8 cellular contexts compared by ENCODE assay signal in the genomic region with DNA sequence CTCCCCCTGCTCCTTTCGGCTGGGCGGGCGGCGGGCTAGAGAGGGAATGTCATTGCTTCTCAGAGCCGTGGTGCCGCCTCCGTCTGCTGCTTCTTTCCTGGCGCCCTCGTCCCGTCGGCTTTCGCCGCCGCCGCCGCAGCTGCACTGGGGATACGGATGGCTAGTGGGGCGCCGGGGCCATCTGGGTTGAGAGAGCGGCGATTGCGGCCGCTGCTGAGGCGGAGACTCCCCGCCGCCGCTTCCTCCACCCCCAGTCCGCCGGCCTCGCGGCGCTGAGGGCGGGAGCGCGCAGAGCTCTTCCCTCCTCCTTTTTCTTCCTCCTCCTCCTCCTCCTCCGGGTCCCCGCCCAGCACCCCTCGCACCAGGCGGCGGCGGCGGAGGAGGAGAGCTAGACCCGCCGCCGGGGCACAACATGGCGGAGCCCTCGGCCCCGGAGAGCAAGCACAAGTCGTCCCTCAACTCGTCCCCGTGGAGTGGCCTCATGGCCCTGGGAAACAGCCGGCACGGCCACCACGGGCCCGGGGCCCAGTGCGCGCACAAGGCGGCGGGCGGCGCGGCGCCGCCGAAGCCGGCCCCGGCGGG. TPM values are rescaled to one million over a fixed set of nuclear protein-coding genes. Genes with fewer than 3 reads are reported as not detected.
DNase-seq lines count a peak whose midpoint lies in the region; ATAC-seq and TF ChIP-seq lines count a peak whose summit lies in the region.

A gene (plus strand): TSS at position 339 of the 582 bp plus-strand sequence. CDS start 74 bp downstream, at position 413.

- peaks cover 4% of the 10 kb centered on the region for H3K36me3 Mint-ChIP-seq in activated naive CD8-positive, alpha-beta T cell
- peaks cover 2% of the 10 kb centered on the region for H3K36me3 Mint-ChIP-seq in progenitor cell of endocrine pancreas (ENCODE audit: insufficient read depth)

- H3K27me3 Mint-ChIP-seq in activated naive CD8-positive, alpha-beta T cell, result no peaks in the 10 kb centered on the region
- no peaks in the 10 kb centered on the region for H3K27me3 Mint-ChIP-seq in progenitor cell of endocrine pancreas

- DNase-seq in DMS53 (lab: John Stamatoyannopoulos, UW), result peak; percentile 72
- DNase-seq in GM20000 (ENCODE audit: low spot score), result peak; percentile 87
- peak; percentile 11 for DNase-seq in HPDE6-E6E7 (ENCODE audit: extremely low spot score)
- DNase-seq in SHP77 (lab: John Stamatoyannopoulos, UW), result peak; percentile 40 to 71
- DNase-seq in cardiac septum (ENCODE audit: low spot score), result peak; percentile 92
- DNase-seq in progenitor cell of endocrine pancreas (ENCODE audit: low spot score, unreplicated experiment), result no peak
- peak; percentile 94 for DNase-seq in upper lobe of right lung

- peak within 1 kb of the TSS; percentile 98 for H3K27ac ChIP-seq in upper lobe of right lung

- no peaks in the 10 kb centered on the region for H3K9me3 ChIP-seq in upper lobe of right lung

- H3K36me3 ChIP-seq in upper lobe of right lung, result no peaks in the 10 kb centered on the region

- peak within 1 kb of the TSS; percentile 90 for H3K4me3 Mint-ChIP-seq in activated naive CD8-positive, alpha-beta T cell
- H3K4me3 Mint-ChIP-seq in progenitor cell of endocrine pancreas (ENCODE audit: low read depth), result no peak within 1 kb of the TSS

- peak within 1 kb of the TSS; percentile 98 for H3K27ac Mint-ChIP-seq in activated naive CD8-positive, alpha-beta T cell
- peak within 1 kb of the TSS; percentile 100 for H3K27ac Mint-ChIP-seq in progenitor cell of endocrine pancreas

- no peaks in the 10 kb centered on the region for H3K9me3 Mint-ChIP-seq in activated naive CD8-positive, alpha-beta T cell (ENCODE audit: low read depth)
- no peaks in the 10 kb centered on the region for H3K9me3 Mint-ChIP-seq in progenitor cell of endocrine pancreas (ENCODE audit: low read depth)

- H3K27me3 ChIP-seq in upper lobe of right lung, result no peaks in the 10 kb centered on the region

- intact Hi-C loops in cardiac septum (cut with DNase I) (loop anchor here (5.0 to 10.0 kb wide), 3 partner anchors 235 to 582 kb away; no protein-coding TSS in a partner anchor), upper lobe of right lung (cut with DNase I) (no loop called here)

- peaks cover 44% of the 10 kb centered on the region for H3K4me1 ChIP-seq in upper lobe of right lung

- H3K4me3 ChIP-seq in upper lobe of right lung, result peak within 1 kb of the TSS; percentile 81

- peaks cover 30% of the 10 kb centered on the region for H3K4me1 Mint-ChIP-seq in activated naive CD8-positive, alpha-beta T cell (ENCODE audit: low read depth)
- H3K4me1 Mint-ChIP-seq in progenitor cell of endocrine pancreas (ENCODE audit: low read depth), result peaks cover 29% of the 10 kb centered on the region

- no peak for TF ChIP-seq CTCF in GM20000 (IDR thresholded peaks at IDR 0.05; ENCODE audit: extremely low read depth, missing control alignments)
- TF ChIP-seq CTCF in progenitor cell of endocrine pancreas (IDR thresholded peaks at IDR 0.05; ENCODE audit: unreplicated experiment), result no peak
- no peak for TF ChIP-seq CTCF in upper lobe of right lung (IDR thresholded peaks at IDR 0.05)

- ATAC-seq in upper lobe of right lung, result peak; percentile 83

RNA-seq across cellular contexts. Expression of the gene that starts here (rescaled TPM):
- total RNA-seq in cardiac septum (91.3 TPM), progenitor cell of endocrine pancreas (147 and 154 TPM in 2 replicates), upper lobe of right lung (129 TPM)
